In the genomic region with DNA sequence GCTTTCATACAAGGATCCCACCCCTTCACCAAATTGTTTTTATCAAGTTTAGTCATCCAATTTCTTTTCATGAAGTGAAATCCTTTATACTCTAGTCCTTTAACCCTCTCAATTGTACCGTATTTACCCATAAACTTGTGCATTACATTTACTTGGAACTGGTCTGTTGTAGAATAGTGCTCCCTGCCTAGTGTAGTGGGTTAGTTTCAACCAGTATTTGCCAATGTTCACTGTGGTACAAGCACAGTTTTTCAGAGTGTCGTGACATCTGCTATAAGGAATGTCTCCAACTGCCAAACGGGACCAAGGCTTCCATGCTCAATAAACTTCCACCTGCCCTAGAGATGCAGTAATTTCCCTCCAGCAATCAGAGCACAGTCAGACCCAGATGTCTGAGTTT, we compare ENCODE assay signal across 1 cellular context.
TF ChIP-seq lines count a peak whose summit lies in the region.

No MANE protein-coding gene starts in this region.

TF ChIP-seq in HepG2, 621 proteins besides CTCF, POLR2A, EP300 and RAD21:
- TF ChIP-seq GZF1 (CRISPR knock-in tag; IDR thresholded peaks at IDR 0.05) (peak; percentile 96), ZNF232 (CRISPR knock-in tag; IDR thresholded peaks at IDR 0.05; ENCODE audit: borderline replicate concordance) (no peak), GLI4 (CRISPR knock-in tag; IDR thresholded peaks at IDR 0.05; ENCODE audit: borderline replicate concordance) (no peak), CBFB (CRISPR knock-in tag; IDR thresholded peaks at IDR 0.05) (no peak), NR1H2 (CRISPR knock-in tag; IDR thresholded peaks at IDR 0.05; ENCODE audit: borderline replicate concordance, low read depth) (no peak), FOXP1 (IDR thresholded peaks at IDR 0.05) (no peak), FOXP1 (CRISPR knock-in tag; IDR thresholded peaks at IDR 0.05) (no peak), ZNF670 (CRISPR knock-in tag; IDR thresholded peaks at IDR 0.05; ENCODE audit: borderline replicate concordance) (no peak)
